ENCODE assay signal across 9 cellular contexts in genomic region chr3:43998374-43998840, GRCh38.
A peak's percentile ranks its signal among the peaks of the same experiment; 100 is the strongest.
DNase-seq lines count a peak whose midpoint lies in the region; ATAC-seq, FAIRE-seq and TF ChIP-seq lines count a peak whose summit lies in the region.
"Had no signal": no experiment of that assay in that cellular context is flagged by ENCODE, and none has a peak within 500 bp of the region (broad histone marks: within the 10 kb centered on the region; RNA-seq: fewer than 3 reads in every experiment).

No MANE protein-coding gene starts in this region.

- no peaks in the 10 kb centered on the region for H3F3A ChIP-seq in OCI-LY1 (ENCODE audit: insufficient read depth, low read length)

- TF ChIP-seq EP300 in sigmoid colon (IDR thresholded peaks at IDR 0.05) = no peak

- H3K79me2 ChIP-seq in OCI-LY1 (ENCODE audit: insufficient read depth, low read length) = no peaks in the 10 kb centered on the region

- peak overlapping the region; percentile 28; the same call in 1 of the 2 replicates for H3K9ac ChIP-seq in OCI-LY1 (ENCODE audit: low read length)

- no peaks in the 10 kb centered on the region for H4K20me1 ChIP-seq in OCI-LY1 (ENCODE audit: insufficient read depth, low read length)

- H3K4me2 ChIP-seq in OCI-LY1 (ENCODE audit: low read length) = peak overlapping the region; percentile 70

- no peaks in the 10 kb centered on the region for H3K9me2 ChIP-seq in OCI-LY1 (ENCODE audit: low read depth, low read length)

- H3K9me3 ChIP-seq in OCI-LY1 (ENCODE audit: low read length) = no peaks in the 10 kb centered on the region
- H3K9me3 ChIP-seq in esophagus squamous epithelium = no peaks in the 10 kb centered on the region
- no peaks in the 10 kb centered on the region for H3K9me3 ChIP-seq in sigmoid colon
- H3K9me3 ChIP-seq: SJSA1 had no signal

- no peak overlapping the region for H2AFZ ChIP-seq in OCI-LY1 (ENCODE audit: low read length)

- no peak for DNase-seq in GM12891 (ENCODE audit: insufficient read length, low spot score)
- DNase-seq in esophagus squamous epithelium (lab: John Stamatoyannopoulos, UW) = no peak
- no peak for DNase-seq in sigmoid colon
- no peak for DNase-seq in frontal cortex (ENCODE audit: low spot score in 2 of 2)
- no peak for DNase-seq in medulla oblongata (ENCODE audit: extremely low spot score)
- no peak for DNase-seq in pons (ENCODE audit: low spot score)

- no peak for ATAC-seq in GM18858 (IDR thresholded peaks at IDR 0.05; ENCODE audit: unreplicated experiment)

- peak overlapping the region; percentile 57 for H3K4me3 ChIP-seq in OCI-LY1 (ENCODE audit: low read depth, low read length, poor library complexity, severe bottlenecking)
- peak overlapping the region; percentile 30 to 66 (median 38) for H3K4me3 ChIP-seq in esophagus squamous epithelium
- peak overlapping the region in 3 of 4 donors; percentile 42 to 56 (median 54) for H3K4me3 ChIP-seq in sigmoid colon
- H3K4me3 ChIP-seq: SJSA1 had no signal

- no peak for TF ChIP-seq CTCF in OCI-LY1 (IDR thresholded peaks at IDR 0.05; ENCODE audit: low read length)
- TF ChIP-seq CTCF in esophagus squamous epithelium (IDR thresholded peaks at IDR 0.05) = no peak
- no peak for TF ChIP-seq CTCF in sigmoid colon (IDR thresholded peaks at IDR 0.05)

- H3K36me3 ChIP-seq in OCI-LY1 (ENCODE audit: insufficient read depth, low read length) = no peaks in the 10 kb centered on the region
- no peaks in the 10 kb centered on the region for H3K36me3 ChIP-seq in esophagus squamous epithelium
- H3K36me3 ChIP-seq in sigmoid colon = no peaks in the 10 kb centered on the region
- H3K36me3 ChIP-seq: SJSA1 had no signal

- FAIRE-seq in GM12891 (lab: Jason Lieb, UNC) (peak; percentile 33), frontal cortex (lab: Jason Lieb, UNC) (no peak)

- peaks cover 12% of the 10 kb centered on the region for H3K4me1 ChIP-seq in OCI-LY1 (ENCODE audit: insufficient read depth, low read length, severe bottlenecking)
- peaks cover 42 to 59% (median 52%) of the 10 kb centered on the region in 3 donors for H3K4me1 ChIP-seq in esophagus squamous epithelium
- H3K4me1 ChIP-seq in sigmoid colon = peaks cover 0 to 53% (median 51%) of the 10 kb centered on the region in 4 donors

- no peak overlapping the region for H3K27ac ChIP-seq in OCI-LY1 (ENCODE audit: low read depth, low read length, poor library complexity, severe bottlenecking)
- no peak overlapping the region for H3K27ac ChIP-seq in esophagus squamous epithelium
- H3K27ac ChIP-seq in sigmoid colon = no peak overlapping the region
- H3K27ac ChIP-seq: SJSA1 had no signal

- no peak for TF ChIP-seq POLR2A in GM12891 (IDR thresholded peaks at IDR 0.05; ENCODE audit: low read depth, low read length)
- no peak for TF ChIP-seq POLR2A in esophagus squamous epithelium (IDR thresholded peaks at IDR 0.05)
- TF ChIP-seq POLR2A in sigmoid colon (IDR thresholded peaks at IDR 0.05) = no peak

- intact Hi-C loops in esophagus squamous epithelium (cut with DNase I) (no loop called here), sigmoid colon (cut with DNase I) (no loop called here)

- 1 to 2% methylated on average over 7 to 19 of the region's 25 CpGs for WGBS in esophagus squamous epithelium, 2 donors
- 1% methylated on average over 25 of the region's 25 CpGs for WGBS in sigmoid colon, 2 donors

- H3K27me3 ChIP-seq in OCI-LY1 (ENCODE audit: insufficient read depth, low read length) (peaks cover 6% of the 10 kb centered on the region; the same call in 1 of the 2 replicates), esophagus squamous epithelium (peaks cover 28 to 98% (median 48%) of the 10 kb centered on the region in 4 donors), sigmoid colon (peaks cover 58 to 95% (median 68%) of the 10 kb centered on the region in 3 donors)

TF ChIP-seq in GM12891, 5 proteins besides CTCF, POLR2A, EP300 and RAD21:
- TF ChIP-seq TAF1 (IDR thresholded peaks at IDR 0.05; ENCODE audit: low read depth, low read length) = no peak
- TF ChIP-seq POU2F2 (IDR thresholded peaks at IDR 0.05; ENCODE audit: low read depth, low read length) = no peak
- TF ChIP-seq POLR2AphosphoS5 (IDR thresholded peaks at IDR 0.05; ENCODE audit: low read depth, low read length) = no peak
- no peak for TF ChIP-seq PAX5 (IDR thresholded peaks at IDR 0.05; ENCODE audit: insufficient read depth, low read length, severe bottlenecking)
- no peak for TF ChIP-seq SPI1 (IDR thresholded peaks at IDR 0.05; ENCODE audit: low read depth, low read length)
TF ChIP-seq in GM12891: peak in this region for 0.
